Comparison of ENCODE assay signal across 1 cellular context in genomic region chr19:7292950-7293794, GRCh38.
TF ChIP-seq lines count a peak whose summit lies in the region.

No MANE protein-coding gene starts in this region.

TF ChIP-seq in HepG2, 621 proteins besides CTCF, POLR2A, EP300 and RAD21 (continued from another document and continues in another):
- no peak; the same call in 1 of the 2 replicates for TF ChIP-seq ARID4A (CRISPR knock-in tag; IDR thresholded peaks at IDR 0.05; ENCODE audit: borderline replicate concordance)
- no peak for TF ChIP-seq SNRNP70 (IDR thresholded peaks at IDR 0.05; ENCODE audit: low read depth, low read length)
- TF ChIP-seq ZNF780A (CRISPR knock-in tag; IDR thresholded peaks at IDR 0.05): no peak
- TF ChIP-seq, protein P1, sequence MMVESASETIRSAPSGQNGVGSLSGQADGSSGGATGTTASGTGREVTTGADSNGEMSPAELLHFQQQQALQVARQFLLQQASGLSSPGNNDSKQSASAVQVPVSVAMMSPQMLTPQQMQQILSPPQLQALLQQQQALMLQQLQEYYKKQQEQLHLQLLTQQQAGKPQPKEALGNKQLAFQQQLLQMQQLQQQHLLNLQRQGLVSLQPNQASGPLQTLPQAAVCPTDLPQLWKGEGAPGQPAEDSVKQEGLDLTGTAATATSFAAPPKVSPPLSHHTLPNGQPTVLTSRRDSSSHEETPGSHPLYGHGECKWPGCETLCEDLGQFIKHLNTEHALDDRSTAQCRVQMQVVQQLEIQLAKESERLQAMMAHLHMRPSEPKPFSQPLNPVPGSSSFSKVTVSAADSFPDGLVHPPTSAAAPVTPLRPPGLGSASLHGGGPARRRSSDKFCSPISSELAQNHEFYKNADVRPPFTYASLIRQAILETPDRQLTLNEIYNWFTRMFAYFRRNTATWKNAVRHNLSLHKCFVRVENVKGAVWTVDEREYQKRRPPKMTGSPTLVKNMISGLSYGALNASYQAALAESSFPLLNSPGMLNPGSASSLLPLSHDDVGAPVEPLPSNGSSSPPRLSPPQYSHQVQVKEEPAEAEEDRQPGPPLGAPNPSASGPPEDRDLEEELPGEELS (CRISPR knock-in tag; IDR thresholded peaks at IDR 0.05): no peak
- TF ChIP-seq SRSF4 (IDR thresholded peaks at IDR 0.05; ENCODE audit: low read depth, low read length, poor library complexity, severe bottlenecking): no peak
- TF ChIP-seq CBFB (CRISPR knock-in tag; IDR thresholded peaks at IDR 0.05): no peak
- no peak for TF ChIP-seq ZNF749 (CRISPR knock-in tag; IDR thresholded peaks at IDR 0.05; ENCODE audit: borderline replicate concordance)
- no peak for TF ChIP-seq ETV5 (CRISPR knock-in tag; IDR thresholded peaks at IDR 0.05; ENCODE audit: borderline replicate concordance)
- TF ChIP-seq ZNF414 (CRISPR knock-in tag; IDR thresholded peaks at IDR 0.05): no peak
- TF ChIP-seq, protein P2, sequence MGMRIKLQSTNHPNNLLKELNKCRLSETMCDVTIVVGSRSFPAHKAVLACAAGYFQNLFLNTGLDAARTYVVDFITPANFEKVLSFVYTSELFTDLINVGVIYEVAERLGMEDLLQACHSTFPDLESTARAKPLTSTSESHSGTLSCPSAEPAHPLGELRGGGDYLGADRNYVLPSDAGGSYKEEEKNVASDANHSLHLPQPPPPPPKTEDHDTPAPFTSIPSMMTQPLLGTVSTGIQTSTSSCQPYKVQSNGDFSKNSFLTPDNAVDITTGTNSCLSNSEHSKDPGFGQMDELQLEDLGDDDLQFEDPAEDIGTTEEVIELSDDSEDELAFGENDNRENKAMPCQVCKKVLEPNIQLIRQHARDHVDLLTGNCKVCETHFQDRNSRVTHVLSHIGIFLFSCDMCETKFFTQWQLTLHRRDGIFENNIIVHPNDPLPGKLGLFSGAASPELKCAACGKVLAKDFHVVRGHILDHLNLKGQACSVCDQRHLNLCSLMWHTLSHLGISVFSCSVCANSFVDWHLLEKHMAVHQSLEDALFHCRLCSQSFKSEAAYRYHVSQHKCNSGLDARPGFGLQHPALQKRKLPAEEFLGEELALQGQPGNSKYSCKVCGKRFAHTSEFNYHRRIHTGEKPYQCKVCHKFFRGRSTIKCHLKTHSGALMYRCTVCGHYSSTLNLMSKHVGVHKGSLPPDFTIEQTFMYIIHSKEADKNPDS (CRISPR knock-in tag; IDR thresholded peaks at IDR 0.05): no peak
- no peak for TF ChIP-seq ZNF672 (CRISPR knock-in tag; IDR thresholded peaks at IDR 0.05)
- TF ChIP-seq MXI1 (IDR thresholded peaks at IDR 0.05; ENCODE audit: borderline replicate concordance, low read depth, low read length): no peak
- TF ChIP-seq ZNF790 (CRISPR knock-in tag; IDR thresholded peaks at IDR 0.05; ENCODE audit: borderline replicate concordance): peak; percentile 86; the same call in 1 of the 2 replicates
- TF ChIP-seq CBX5 (CRISPR knock-in tag; IDR thresholded peaks at IDR 0.05; ENCODE audit: borderline replicate concordance): no peak
- 0 out of 2 replicates have a peak, but pooled peaks have one; percentile 25 for TF ChIP-seq RCOR2 (CRISPR knock-in tag; IDR thresholded peaks at IDR 0.05)
- no peak for TF ChIP-seq ZKSCAN1 (IDR thresholded peaks at IDR 0.05; ENCODE audit: low read length)
- TF ChIP-seq KIAA2018 (CRISPR knock-in tag; IDR thresholded peaks at IDR 0.05; ENCODE audit: borderline replicate concordance): no peak; the same call in 1 of the 2 replicates
- TF ChIP-seq ZNF788 (CRISPR knock-in tag; IDR thresholded peaks at IDR 0.05; ENCODE audit: borderline replicate concordance): no peak; the same call in 1 of the 2 replicates
- peak; percentile 92 for TF ChIP-seq PPARG (CRISPR knock-in tag; conservative IDR thresholded peaks at IDR 0.05)
- TF ChIP-seq NFRKB (IDR thresholded peaks at IDR 0.05): no peak
- TF ChIP-seq SMAD9 (CRISPR knock-in tag; IDR thresholded peaks at IDR 0.05): no peak
- TF ChIP-seq, protein P3, sequence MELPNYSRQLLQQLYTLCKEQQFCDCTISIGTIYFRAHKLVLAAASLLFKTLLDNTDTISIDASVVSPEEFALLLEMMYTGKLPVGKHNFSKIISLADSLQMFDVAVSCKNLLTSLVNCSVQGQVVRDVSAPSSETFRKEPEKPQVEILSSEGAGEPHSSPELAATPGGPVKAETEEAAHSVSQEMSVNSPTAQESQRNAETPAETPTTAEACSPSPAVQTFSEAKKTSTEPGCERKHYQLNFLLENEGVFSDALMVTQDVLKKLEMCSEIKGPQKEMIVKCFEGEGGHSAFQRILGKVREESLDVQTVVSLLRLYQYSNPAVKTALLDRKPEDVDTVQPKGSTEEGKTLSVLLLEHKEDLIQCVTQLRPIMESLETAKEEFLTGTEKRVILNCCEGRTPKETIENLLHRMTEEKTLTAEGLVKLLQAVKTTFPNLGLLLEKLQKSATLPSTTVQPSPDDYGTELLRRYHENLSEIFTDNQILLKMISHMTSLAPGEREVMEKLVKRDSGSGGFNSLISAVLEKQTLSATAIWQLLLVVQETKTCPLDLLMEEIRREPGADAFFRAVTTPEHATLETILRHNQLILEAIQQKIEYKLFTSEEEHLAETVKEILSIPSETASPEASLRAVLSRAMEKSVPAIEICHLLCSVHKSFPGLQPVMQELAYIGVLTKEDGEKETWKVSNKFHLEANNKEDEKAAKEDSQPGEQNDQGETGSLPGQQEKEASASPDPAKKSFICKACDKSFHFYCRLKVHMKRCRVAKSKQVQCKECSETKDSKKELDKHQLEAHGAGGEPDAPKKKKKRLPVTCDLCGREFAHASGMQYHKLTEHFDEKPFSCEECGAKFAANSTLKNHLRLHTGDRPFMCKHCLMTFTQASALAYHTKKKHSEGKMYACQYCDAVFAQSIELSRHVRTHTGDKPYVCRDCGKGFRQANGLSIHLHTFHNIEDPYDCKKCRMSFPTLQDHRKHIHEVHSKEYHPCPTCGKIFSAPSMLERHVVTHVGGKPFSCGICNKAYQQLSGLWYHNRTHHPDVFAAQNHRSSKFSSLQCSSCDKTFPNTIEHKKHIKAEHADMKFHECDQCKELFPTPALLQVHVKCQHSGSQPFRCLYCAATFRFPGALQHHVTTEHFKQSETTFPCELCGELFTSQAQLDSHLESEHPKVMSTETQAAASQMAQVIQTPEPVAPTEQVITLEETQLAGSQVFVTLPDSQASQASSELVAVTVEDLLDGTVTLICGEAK (IDR thresholded peaks at IDR 0.05): no peak
- TF ChIP-seq, protein P3 (CRISPR knock-in tag; IDR thresholded peaks at IDR 0.05): peak; percentile 29; the same call in 1 of the 2 replicates
- TF ChIP-seq ZNF607 (CRISPR knock-in tag; IDR thresholded peaks at IDR 0.05; ENCODE audit: borderline replicate concordance): no peak
- TF ChIP-seq MLX (CRISPR knock-in tag; IDR thresholded peaks at IDR 0.05): no peak
